1 cellular context compared by ENCODE assay signal in the genomic region with DNA sequence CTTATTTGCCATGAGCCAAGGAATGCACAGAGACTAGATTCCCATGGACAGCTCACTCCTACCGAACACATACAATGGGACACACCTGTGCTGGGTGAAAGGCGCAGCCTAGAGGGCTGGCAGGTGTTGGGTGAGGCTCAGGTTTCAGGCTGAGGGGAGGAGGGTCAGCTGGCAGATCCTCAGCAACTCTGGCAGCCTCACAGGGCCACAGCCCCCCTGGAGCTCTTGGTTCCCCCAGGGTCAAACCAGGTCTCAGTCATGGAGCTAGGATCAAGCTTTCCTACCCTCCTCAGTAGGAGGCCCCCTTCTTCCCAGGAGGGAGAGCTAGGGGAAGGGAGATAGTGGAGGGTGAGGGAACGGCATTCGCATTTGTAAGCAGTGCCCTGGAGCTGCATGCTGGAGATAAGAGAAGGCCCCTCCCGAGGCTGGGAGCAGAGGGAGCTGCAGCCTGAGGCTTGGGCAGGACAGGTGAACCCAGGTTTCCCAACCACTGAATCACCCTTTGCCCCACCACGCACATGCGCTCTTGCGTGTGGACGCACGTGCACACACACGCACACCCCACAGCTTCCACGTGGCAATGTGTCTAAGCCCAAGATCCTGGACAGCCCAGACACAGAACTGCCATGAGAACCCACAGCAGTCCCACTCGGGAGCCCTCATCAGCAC.
TF ChIP-seq lines count a peak whose summit lies in the region.

No MANE protein-coding gene starts in this region.

TF ChIP-seq in K562, 482 proteins besides CTCF, POLR2A, EP300 and RAD21 (continued from another document):
- TF ChIP-seq, protein P1, sequence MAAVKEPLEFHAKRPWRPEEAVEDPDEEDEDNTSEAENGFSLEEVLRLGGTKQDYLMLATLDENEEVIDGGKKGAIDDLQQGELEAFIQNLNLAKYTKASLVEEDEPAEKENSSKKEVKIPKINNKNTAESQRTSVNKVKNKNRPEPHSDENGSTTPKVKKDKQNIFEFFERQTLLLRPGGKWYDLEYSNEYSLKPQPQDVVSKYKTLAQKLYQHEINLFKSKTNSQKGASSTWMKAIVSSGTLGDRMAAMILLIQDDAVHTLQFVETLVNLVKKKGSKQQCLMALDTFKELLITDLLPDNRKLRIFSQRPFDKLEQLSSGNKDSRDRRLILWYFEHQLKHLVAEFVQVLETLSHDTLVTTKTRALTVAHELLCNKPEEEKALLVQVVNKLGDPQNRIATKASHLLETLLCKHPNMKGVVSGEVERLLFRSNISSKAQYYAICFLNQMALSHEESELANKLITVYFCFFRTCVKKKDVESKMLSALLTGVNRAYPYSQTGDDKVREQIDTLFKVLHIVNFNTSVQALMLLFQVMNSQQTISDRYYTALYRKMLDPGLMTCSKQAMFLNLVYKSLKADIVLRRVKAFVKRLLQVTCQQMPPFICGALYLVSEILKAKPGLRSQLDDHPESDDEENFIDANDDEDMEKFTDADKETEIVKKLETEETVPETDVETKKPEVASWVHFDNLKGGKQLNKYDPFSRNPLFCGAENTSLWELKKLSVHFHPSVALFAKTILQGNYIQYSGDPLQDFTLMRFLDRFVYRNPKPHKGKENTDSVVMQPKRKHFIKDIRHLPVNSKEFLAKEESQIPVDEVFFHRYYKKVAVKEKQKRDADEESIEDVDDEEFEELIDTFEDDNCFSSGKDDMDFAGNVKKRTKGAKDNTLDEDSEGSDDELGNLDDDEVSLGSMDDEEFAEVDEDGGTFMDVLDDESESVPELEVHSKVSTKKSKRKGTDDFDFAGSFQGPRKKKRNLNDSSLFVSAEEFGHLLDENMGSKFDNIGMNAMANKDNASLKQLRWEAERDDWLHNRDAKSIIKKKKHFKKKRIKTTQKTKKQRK (IDR thresholded peaks at IDR 0.05; ENCODE audit: borderline replicate concordance, low read depth, low read length), result no peak
- TF ChIP-seq ELF2 (CRISPR knock-in tag; IDR thresholded peaks at IDR 0.05) (no peak), FOXA1 (IDR thresholded peaks at IDR 0.05; ENCODE audit: borderline replicate concordance) (no peak), SMARCA5 (IDR thresholded peaks at IDR 0.05) (no peak), SRF (CRISPR knock-in tag; IDR thresholded peaks at IDR 0.05) (no peak; a peak in 1 of 4 replicates), ESRRB (CRISPR knock-in tag; IDR thresholded peaks at IDR 0.05; ENCODE audit: borderline replicate concordance) (no peak), ELF1 (tag; IDR thresholded peaks at IDR 0.05) (no peak), MED1 (CRISPR knock-in tag; IDR thresholded peaks at IDR 0.05; ENCODE audit: borderline replicate concordance) (no peak), NFIC (IDR thresholded peaks at IDR 0.05) (peak; percentile 86), IFI16 (CRISPR knock-in tag; IDR thresholded peaks at IDR 0.05) (no peak), MEF2A (IDR thresholded peaks at IDR 0.05; ENCODE audit: control insufficient read depth, low read depth, low read length) (peak; percentile 15; the same call in 1 of the 2 replicates), NFYB (IDR thresholded peaks at IDR 0.05; ENCODE audit: extremely low read depth, insufficient read length) (no peak), GTF2A2 (tag; IDR thresholded peaks at IDR 0.05) (no peak), ZNF695 (CRISPR knock-in tag; IDR thresholded peaks at IDR 0.05) (no peak), ZNF79 (CRISPR knock-in tag; IDR thresholded peaks at IDR 0.05; ENCODE audit: low read depth) (no peak), RAD51 (IDR thresholded peaks at IDR 0.05; ENCODE audit: borderline replicate concordance, low read depth) (peak; percentile 34; the same call in 1 of the 2 replicates), SIN3A (IDR thresholded peaks at IDR 0.05; ENCODE audit: borderline replicate concordance in 2 of 2, control insufficient read depth in 1 of 2, low read depth in 2 of 2, low read length in 2 of 2) (peak in 1 of 2 experiments; percentile 15; a peak in 1 of 4 replicates), TEAD4 (IDR thresholded peaks at IDR 0.05; ENCODE audit: low read length) (peak; percentile 91), TEAD4 (CRISPR knock-in tag; IDR thresholded peaks at IDR 0.05; ENCODE audit: borderline replicate concordance) (no peak), TGIF2 (CRISPR knock-in tag; IDR thresholded peaks at IDR 0.05) (no peak), RFX5 (IDR thresholded peaks at IDR 0.05; ENCODE audit: low read depth, low read length) (no peak), ZFP30 (CRISPR knock-in tag; IDR thresholded peaks at IDR 0.05; ENCODE audit: borderline replicate concordance) (no peak), ZNF197 (CRISPR knock-in tag; IDR thresholded peaks at IDR 0.05; ENCODE audit: low read depth) (no peak), ZNF134 (CRISPR knock-in tag; conservative IDR thresholded peaks at IDR 0.05) (no peak), FOXA3 (CRISPR knock-in tag; conservative IDR thresholded peaks at IDR 0.05 in 1 of 2, IDR thresholded peaks at IDR 0.05 in 1 of 2) (no peak; a peak in 1 of 4 replicates), NFRKB (IDR thresholded peaks at IDR 0.05; ENCODE audit: low read depth) (peak; percentile 42; the same call in 1 of the 2 replicates), PHF8 (IDR thresholded peaks at IDR 0.05; ENCODE audit: borderline replicate concordance, low read length) (no peak), SREBF2 (CRISPR knock-in tag; IDR thresholded peaks at IDR 0.05) (no peak), TRIM24 (IDR thresholded peaks at IDR 0.05) (peak; percentile 87 to 90), LEF1 (IDR thresholded peaks at IDR 0.05) (peak; percentile 89)
- TF ChIP-seq, protein P2, sequence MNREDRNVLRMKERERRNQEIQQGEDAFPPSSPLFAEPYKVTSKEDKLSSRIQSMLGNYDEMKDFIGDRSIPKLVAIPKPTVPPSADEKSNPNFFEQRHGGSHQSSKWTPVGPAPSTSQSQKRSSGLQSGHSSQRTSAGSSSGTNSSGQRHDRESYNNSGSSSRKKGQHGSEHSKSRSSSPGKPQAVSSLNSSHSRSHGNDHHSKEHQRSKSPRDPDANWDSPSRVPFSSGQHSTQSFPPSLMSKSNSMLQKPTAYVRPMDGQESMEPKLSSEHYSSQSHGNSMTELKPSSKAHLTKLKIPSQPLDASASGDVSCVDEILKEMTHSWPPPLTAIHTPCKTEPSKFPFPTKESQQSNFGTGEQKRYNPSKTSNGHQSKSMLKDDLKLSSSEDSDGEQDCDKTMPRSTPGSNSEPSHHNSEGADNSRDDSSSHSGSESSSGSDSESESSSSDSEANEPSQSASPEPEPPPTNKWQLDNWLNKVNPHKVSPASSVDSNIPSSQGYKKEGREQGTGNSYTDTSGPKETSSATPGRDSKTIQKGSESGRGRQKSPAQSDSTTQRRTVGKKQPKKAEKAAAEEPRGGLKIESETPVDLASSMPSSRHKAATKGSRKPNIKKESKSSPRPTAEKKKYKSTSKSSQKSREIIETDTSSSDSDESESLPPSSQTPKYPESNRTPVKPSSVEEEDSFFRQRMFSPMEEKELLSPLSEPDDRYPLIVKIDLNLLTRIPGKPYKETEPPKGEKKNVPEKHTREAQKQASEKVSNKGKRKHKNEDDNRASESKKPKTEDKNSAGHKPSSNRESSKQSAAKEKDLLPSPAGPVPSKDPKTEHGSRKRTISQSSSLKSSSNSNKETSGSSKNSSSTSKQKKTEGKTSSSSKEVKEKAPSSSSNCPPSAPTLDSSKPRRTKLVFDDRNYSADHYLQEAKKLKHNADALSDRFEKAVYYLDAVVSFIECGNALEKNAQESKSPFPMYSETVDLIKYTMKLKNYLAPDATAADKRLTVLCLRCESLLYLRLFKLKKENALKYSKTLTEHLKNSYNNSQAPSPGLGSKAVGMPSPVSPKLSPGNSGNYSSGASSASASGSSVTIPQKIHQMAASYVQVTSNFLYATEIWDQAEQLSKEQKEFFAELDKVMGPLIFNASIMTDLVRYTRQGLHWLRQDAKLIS (CRISPR knock-in tag; IDR thresholded peaks at IDR 0.05), result no peak
- TF ChIP-seq, protein P3, sequence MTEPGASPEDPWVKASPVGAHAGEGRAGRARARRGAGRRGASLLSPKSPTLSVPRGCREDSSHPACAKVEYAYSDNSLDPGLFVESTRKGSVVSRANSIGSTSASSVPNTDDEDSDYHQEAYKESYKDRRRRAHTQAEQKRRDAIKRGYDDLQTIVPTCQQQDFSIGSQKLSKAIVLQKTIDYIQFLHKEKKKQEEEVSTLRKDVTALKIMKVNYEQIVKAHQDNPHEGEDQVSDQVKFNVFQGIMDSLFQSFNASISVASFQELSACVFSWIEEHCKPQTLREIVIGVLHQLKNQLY (CRISPR knock-in tag; conservative IDR thresholded peaks at IDR 0.05), result no peak
- TF ChIP-seq, protein P4, sequence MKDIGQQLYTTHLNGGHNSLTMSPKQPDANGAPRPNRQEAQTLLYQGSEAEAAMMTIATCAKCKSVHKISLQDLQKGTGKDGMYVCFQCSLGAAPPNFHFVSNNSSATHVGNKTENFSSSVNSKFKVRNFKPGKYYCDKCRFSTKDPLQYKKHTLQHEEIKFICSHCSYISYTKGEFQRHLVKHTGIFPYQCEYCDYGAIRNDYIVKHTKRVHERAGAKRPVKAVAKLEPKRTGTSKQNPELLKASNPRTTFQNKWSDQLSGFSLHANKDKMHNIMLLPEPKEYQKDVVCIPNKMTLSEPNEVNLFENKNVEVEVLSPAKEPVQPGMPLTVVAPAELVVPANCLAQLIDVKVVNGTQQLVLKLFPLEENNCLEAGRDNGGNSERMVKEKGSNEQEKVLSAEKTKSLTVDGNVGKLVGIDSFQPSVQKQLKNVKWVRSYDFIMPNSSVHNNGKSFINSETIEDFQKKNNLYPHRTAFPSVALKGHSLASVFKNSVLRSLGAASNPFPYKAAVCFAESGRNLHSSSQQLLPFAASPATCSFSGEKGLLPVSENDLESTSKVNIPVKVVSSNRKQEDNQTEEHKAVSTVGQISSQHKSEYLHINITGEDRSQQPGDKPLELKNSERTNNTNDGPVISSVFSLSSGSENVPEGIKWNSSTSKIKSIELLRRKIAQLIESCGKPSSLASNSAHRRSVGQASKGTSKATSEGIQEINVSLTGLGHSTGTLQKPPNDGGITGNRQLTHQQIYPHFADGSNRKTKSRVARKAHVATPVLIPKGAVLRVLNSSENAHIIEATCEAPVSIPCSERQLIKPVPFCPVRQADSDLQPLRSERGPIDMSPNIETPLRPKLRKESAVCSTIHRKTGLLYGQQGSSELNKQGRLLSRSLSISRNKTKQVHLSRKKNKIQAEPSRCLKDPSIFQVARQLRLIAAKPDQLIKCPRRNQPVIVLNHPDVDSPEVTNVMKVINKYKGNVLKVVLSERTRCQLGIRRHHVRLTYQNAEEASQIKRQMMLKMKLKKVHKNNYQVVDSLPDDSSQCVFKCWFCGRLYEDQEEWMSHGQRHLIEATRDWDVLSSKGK (CRISPR knock-in tag; IDR thresholded peaks at IDR 0.05), result no peak
- TF ChIP-seq, protein P5, sequence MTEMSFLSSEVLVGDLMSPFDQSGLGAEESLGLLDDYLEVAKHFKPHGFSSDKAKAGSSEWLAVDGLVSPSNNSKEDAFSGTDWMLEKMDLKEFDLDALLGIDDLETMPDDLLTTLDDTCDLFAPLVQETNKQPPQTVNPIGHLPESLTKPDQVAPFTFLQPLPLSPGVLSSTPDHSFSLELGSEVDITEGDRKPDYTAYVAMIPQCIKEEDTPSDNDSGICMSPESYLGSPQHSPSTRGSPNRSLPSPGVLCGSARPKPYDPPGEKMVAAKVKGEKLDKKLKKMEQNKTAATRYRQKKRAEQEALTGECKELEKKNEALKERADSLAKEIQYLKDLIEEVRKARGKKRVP (CRISPR knock-in tag; IDR thresholded peaks at IDR 0.05), result peak; percentile 57; the same call in 1 of the 2 replicates
